22 cellular contexts compared by ENCODE assay signal in the genomic region with DNA sequence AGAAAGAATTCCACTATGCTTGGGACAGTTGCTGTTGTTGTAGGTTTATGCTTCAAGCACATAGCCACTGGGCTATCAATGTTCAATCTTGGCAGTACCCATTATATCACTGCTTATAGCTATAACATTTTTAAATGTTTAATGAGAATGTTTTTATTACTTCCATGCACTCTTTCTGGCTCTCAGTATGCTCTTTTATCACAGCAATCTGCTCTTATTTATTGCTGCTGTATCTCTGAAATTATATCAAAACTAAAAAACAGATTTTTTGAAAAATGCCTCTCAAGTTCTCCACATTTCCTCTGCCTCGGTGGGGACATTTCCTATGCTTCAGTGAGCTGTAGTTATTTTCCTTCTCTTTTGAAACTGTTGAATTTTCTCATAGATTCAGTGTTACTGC. TPM values are rescaled to one million over a fixed set of nuclear protein-coding genes. Genes with fewer than 3 reads are reported as not detected.
"Had no signal": no experiment of that assay in that cellular context is flagged by ENCODE, and none has a peak within 500 bp of the region (broad histone marks: within the 10 kb centered on the region; RNA-seq: fewer than 3 reads in every experiment).

No MANE protein-coding gene starts in this region.

- H3K27ac Mint-ChIP-seq: naive thymus-derived CD8-positive, alpha-beta T cell; nephron progenitor cell; neural progenitor cell; progenitor cell of endocrine pancreas; stimulated activated naive B cell treated with anti-CD40 and anti-IgM and Interleukin-4, amounts not matched to agents 10 μg/mL and 1 μg/mL and 100 μg/mL, for 72 hours; stimulated activated naive CD8-positive, alpha-beta T cell treated with anti-CD3 and anti-CD28 coated beads, Interleukin-15, Interleukin-2, amounts not matched to agents 100 ng/mL and 50 ng/mL, for 24 hours; type B pancreatic cell had no signal

- H3K4me2 ChIP-seq: hepatocyte, neural progenitor cell, smooth muscle cell had no signal

- H3K36me3 Mint-ChIP-seq: naive thymus-derived CD8-positive, alpha-beta T cell; neural progenitor cell; stimulated activated naive B cell treated with anti-CD40 and anti-IgM and Interleukin-4, amounts not matched to agents 10 μg/mL and 1 μg/mL and 100 μg/mL, for 72 hours; type B pancreatic cell had no signal

- H3K9me3 Mint-ChIP-seq: naive thymus-derived CD8-positive, alpha-beta T cell; nephron progenitor cell; neural progenitor cell; stimulated activated naive B cell treated with anti-CD40 and anti-IgM and Interleukin-4, amounts not matched to agents 10 μg/mL and 1 μg/mL and 100 μg/mL, for 72 hours; stimulated activated naive CD8-positive, alpha-beta T cell treated with anti-CD3 and anti-CD28 coated beads, Interleukin-15, Interleukin-2, amounts not matched to agents 100 ng/mL and 50 ng/mL, for 24 hours; type B pancreatic cell had no signal

- H3K36me3 ChIP-seq: left ventricle myocardium inferior, neural progenitor cell, neutrophil, ovary, right atrium auricular region, right lobe of liver, tibial nerve, uterus had no signal

- H3K27ac ChIP-seq: hepatocyte, left ventricle myocardium inferior, neural progenitor cell, neutrophil, ovary, right atrium auricular region, right lobe of liver, tibial nerve, uterus had no signal

- H3K79me2 ChIP-seq: hepatocyte had no signal

- DNase-seq: islet precursor cell; left ventricle myocardium inferior; naive thymus-derived CD8-positive, alpha-beta T cell; nephron progenitor cell; occipital lobe; ovary; right lobe of liver; stimulated activated CD4-positive, alpha-beta T cell treated with anti-CD3 and anti-CD28 coated beads, Interleukin-1b, Interleukin-23, amount 100 ng/mL, for 48 hours; stimulated activated CD4-positive, alpha-beta T cell treated with anti-CD3 and anti-CD28 coated beads, Interleukin-2, amount 100 ng/mL, for 48 hours; stimulated activated naive B cell treated with anti-CD40 and anti-IgM and Interleukin-4, amounts not matched to agents 10 μg/mL and 1 μg/mL and 100 μg/mL, for 72 hours; substantia nigra; uterus had no signal

- H3K4me3 ChIP-seq: hepatocyte, left ventricle myocardium inferior, lung, neural progenitor cell, ovary, right atrium auricular region, right lobe of liver, smooth muscle cell, tibial nerve, uterus had no signal

- H3K4me3 Mint-ChIP-seq: naive thymus-derived CD8-positive, alpha-beta T cell; nephron progenitor cell; neural progenitor cell; stimulated activated naive B cell treated with anti-CD40 and anti-IgM and Interleukin-4, amounts not matched to agents 10 μg/mL and 1 μg/mL and 100 μg/mL, for 72 hours; stimulated activated naive CD8-positive, alpha-beta T cell treated with anti-CD3 and anti-CD28 coated beads, Interleukin-15, Interleukin-2, amounts not matched to agents 100 ng/mL and 50 ng/mL, for 24 hours; type B pancreatic cell had no signal

- H2AFZ ChIP-seq: hepatocyte, neural progenitor cell had no signal

- H3K27me3 ChIP-seq: ovary, right atrium auricular region, tibial nerve, uterus had no signal

- ATAC-seq: naive thymus-derived CD8-positive, alpha-beta T cell; right lobe of liver; stimulated activated naive B cell treated with anti-CD40 and anti-IgM and Interleukin-4, amounts not matched to agents 10 μg/mL and 1 μg/mL and 100 μg/mL, for 72 hours had no signal

- H3K9me3 ChIP-seq: left ventricle myocardium inferior, neutrophil, ovary, right atrium auricular region, right lobe of liver, tibial nerve, uterus had no signal

- H3K9ac ChIP-seq: neural progenitor cell had no signal

- H3K4me1 ChIP-seq: right lobe of liver, uterus had no signal

RNA-seq across cellular contexts. Expression of gene SGIP1, which starts 5.4 kb away (rescaled TPM):
- total RNA-seq: naive thymus-derived CD8-positive, alpha-beta T cell had no signal
- polyA plus RNA-seq: naive thymus-derived CD8-positive, alpha-beta T cell had no signal
